In the genomic region with DNA sequence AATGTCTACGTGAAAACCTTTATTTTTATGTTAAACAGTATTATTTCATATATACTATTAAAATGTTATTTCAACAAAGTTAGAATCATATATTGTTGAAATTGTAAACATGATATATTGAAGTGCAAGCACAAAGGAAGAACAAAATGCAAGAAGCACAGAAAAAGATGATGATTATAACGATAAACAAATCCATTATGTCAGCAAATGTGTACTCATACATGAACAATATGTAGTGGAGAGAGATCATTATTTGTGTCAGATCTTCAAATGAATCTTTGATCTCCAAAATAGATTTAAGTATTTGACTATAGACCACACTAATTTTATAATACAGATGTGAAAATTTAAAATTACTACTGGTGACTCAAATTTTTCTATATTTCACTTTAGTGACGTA, we compare ENCODE assay signal across 24 cellular contexts.
DNase-seq lines count a peak whose midpoint lies in the region; ATAC-seq, FAIRE-seq and TF ChIP-seq lines count a peak whose summit lies in the region.
"Had no signal": no experiment of that assay in that cellular context is flagged by ENCODE, and none has a peak within 500 bp of the region (broad histone marks: within the 10 kb centered on the region; RNA-seq: fewer than 3 reads in every experiment).

No MANE protein-coding gene starts in this region.

- H4K20me1 ChIP-seq in IMR-90 (ENCODE audit: insufficient read depth, low read length): no peaks in the 10 kb centered on the region
- H4K20me1 ChIP-seq: BLaER1 treated with 17β-estradiol and CSF1 and Interleukin-3, amounts not matched to agents 10 nM and 100 nM had no signal

- CTCF ChIA-PET in A549 (lab: Yijun Ruan, JAX) (no interaction called here), IMR-90 (lab: Yijun Ruan, JAX) (no interaction called here)
- CTCF ChIA-PET in activated naive CD4-positive, alpha-beta T cell treated with anti-CD3 and anti-CD28 coated beads for 36 hours (lab: Charles Lee): no interaction called here

- no peak overlapping the region for H3K4ac ChIP-seq in IMR-90 (ENCODE audit: low read depth, low read length)

- peaks cover 11% of the 10 kb centered on the region for H3K9me3 Mint-ChIP-seq in activated naive CD4-positive, alpha-beta T cell treated with anti-CD3 and anti-CD28 coated beads for 36 hours

- H3K56ac ChIP-seq in IMR-90 (ENCODE audit: extremely low read depth, insufficient read depth, low read length): no peak overlapping the region

- no peak overlapping the region for H4K91ac ChIP-seq in IMR-90 (ENCODE audit: insufficient read depth, low read depth, low read length)

- DNase-seq in A549 (ENCODE audit: low read depth in 1 of 2, low spot score in 1 of 2) (no peak), IMR-90 (no peak), SK-MEL-5 (ENCODE audit: low read depth, low spot score) (peak; percentile 4), frontal cortex (ENCODE audit: low spot score in 2 of 2) (no peak), GM10266 (ENCODE audit: extremely low spot score) (no peak)
- DNase-seq in activated naive CD4-positive, alpha-beta T cell treated with anti-CD3 and anti-CD28 coated beads for 36 hours: no peak
- DNase-seq: 8988T; AML-193; Caco-2; Calu3; CD4-positive, alpha-beta T cell; CD8-positive, alpha-beta T cell; DMS79 treated with DMSO at 0.1 percent for 48 hours; GF-D8 had no signal

- in situ Hi-C loops in IMR-90 (cut with MboI; ENCODE audit: low sequenced_read_pairs): no loop called here
- in situ Hi-C loops in SK-MEL-5 (cut with HindIII; ENCODE audit: low pct_unique_long_range_greater_than_20kb, low sequenced_read_pairs): no loop called here

- no peaks in the 10 kb centered on the region for H3K36me3 ChIP-seq in IMR-90 (ENCODE audit: control insufficient read depth, insufficient read depth, low read length)
- H3K36me3 ChIP-seq: BLaER1 treated with 17β-estradiol and CSF1 and Interleukin-3, amounts not matched to agents 10 nM and 100 nM had no signal

- H4K5ac ChIP-seq in IMR-90 (ENCODE audit: low read depth, low read length): no peak overlapping the region

- no peak overlapping the region for H4K8ac ChIP-seq in IMR-90 (ENCODE audit: low read depth in 2 of 2, low read length in 2 of 2)

- H2BK5ac ChIP-seq in IMR-90 (ENCODE audit: low read depth, low read length, poor library complexity, severe bottlenecking): no peak overlapping the region

- no peaks in the 10 kb centered on the region for H3K4me1 Mint-ChIP-seq in activated naive CD4-positive, alpha-beta T cell treated with anti-CD3 and anti-CD28 coated beads for 36 hours (ENCODE audit: low read depth)
- H3K4me1 Mint-ChIP-seq: B cell had no signal

- H2BK20ac ChIP-seq in IMR-90 (ENCODE audit: low read depth, low read length): no peak overlapping the region

- no peak overlapping the region for H2AK9ac ChIP-seq in IMR-90 (replicated peaks; ENCODE audit: low read depth, low read length, poor library complexity)

- H3K23ac ChIP-seq in IMR-90 (ENCODE audit: low read depth, low read length): no peak overlapping the region

- POLR2A ChIA-PET in A549 (lab: Yijun Ruan, JAX) (no interaction called here), IMR-90 (lab: Charles Lee; ENCODE audit: unreplicated experiment) (no interaction called here)

- no peaks in the 10 kb centered on the region for H3K9me1 ChIP-seq in IMR-90 (ENCODE audit: insufficient read depth, low read length)

- no peak overlapping the region for H3K14ac ChIP-seq in IMR-90 (replicated peaks; ENCODE audit: low read depth, low read length)

- H3K27ac ChIP-seq in A549: no peak overlapping the region
- H3K27ac ChIP-seq in IMR-90 (ENCODE audit: insufficient read depth, low read length): no peak overlapping the region
- H3K27ac ChIP-seq: BLaER1 treated with 17β-estradiol and CSF1 and Interleukin-3, amounts not matched to agents 10 nM and 100 nM; C4-2B had no signal

- TF ChIP-seq POLR2A in A549 (IDR thresholded peaks at IDR 0.05; ENCODE audit: low read length) (no peak), IMR-90 (IDR thresholded peaks at IDR 0.05; ENCODE audit: low read depth, low read length) (no peak)

- H3K18ac ChIP-seq in IMR-90 (ENCODE audit: low read depth, low read length): no peak overlapping the region

- H3K79me1 ChIP-seq in IMR-90 (ENCODE audit: low read depth in 1 of 2, low read length in 2 of 2): no peaks in the 10 kb centered on the region

- H3K27me3 Mint-ChIP-seq in activated naive CD4-positive, alpha-beta T cell treated with anti-CD3 and anti-CD28 coated beads for 36 hours (ENCODE audit: low read depth): no peaks in the 10 kb centered on the region
- H3K27me3 Mint-ChIP-seq: B cell; CD4-positive, alpha-beta T cell had no signal

- no peak overlapping the region for H2AK5ac ChIP-seq in IMR-90 (ENCODE audit: low read depth, low read length)

- no peaks in the 10 kb centered on the region for H3K27me3 ChIP-seq in IMR-90 (ENCODE audit: control insufficient read depth, insufficient read depth, low read length)
- H3K27me3 ChIP-seq: BLaER1 treated with 17β-estradiol and CSF1 and Interleukin-3, amounts not matched to agents 10 nM and 100 nM had no signal

- H3K4me3 ChIP-seq in A549: no peak overlapping the region
- no peak overlapping the region for H3K4me3 ChIP-seq in IMR-90 (ENCODE audit: insufficient read depth, low read depth, low read length)
- H3K4me3 ChIP-seq: BLaER1 treated with 17β-estradiol and CSF1 and Interleukin-3, amounts not matched to agents 10 nM and 100 nM; GM12878 had no signal

- no peak overlapping the region for H3K9ac ChIP-seq in IMR-90 (ENCODE audit: low read depth, low read length)
- H3K9ac ChIP-seq: BLaER1 treated with 17β-estradiol and CSF1 and Interleukin-3, amounts not matched to agents 10 nM and 100 nM had no signal

- BruUV-seq in IMR-90 (replicated peaks; lab: Mats Ljungman, UMichigan): no TSS peak

- H3K4me1 ChIP-seq in A549 (no peaks in the 10 kb centered on the region), IMR-90 (ENCODE audit: control insufficient read depth, insufficient read depth, low read length) (no peaks in the 10 kb centered on the region)
- H3K4me1 ChIP-seq: BLaER1 treated with 17β-estradiol and CSF1 and Interleukin-3, amounts not matched to agents 10 nM and 100 nM; Caco-2 had no signal

- 12% methylated on average over 3 of the region's 3 CpGs for WGBS in A549 (ENCODE audit: missing lambda C conversion rate)
- no CpG with 5 or more reads among the region's 3 CpGs for whole genome bisulfite sequencing in IMR-90 (ENCODE audit: extremely low coverage in 2 of 2, insufficient read length in 1 of 2), 2 experiments

- no peak for TF ChIP-seq RAD21 in A549 (conservative IDR thresholded peaks at IDR 0.05 in 1 of 2, IDR thresholded peaks at IDR 0.05 in 1 of 2)
- TF ChIP-seq RAD21 in IMR-90 (IDR thresholded peaks at IDR 0.05; ENCODE audit: low read length): no peak

- no peak for TF ChIP-seq EP300 in A549 (IDR thresholded peaks at IDR 0.05)

- no peak overlapping the region for H3K27ac Mint-ChIP-seq in activated naive CD4-positive, alpha-beta T cell treated with anti-CD3 and anti-CD28 coated beads for 36 hours
- H3K27ac Mint-ChIP-seq: B cell; CD4-positive, alpha-beta T cell; CD8-positive, alpha-beta T cell had no signal

- no peak overlapping the region for H3K4me3 Mint-ChIP-seq in activated naive CD4-positive, alpha-beta T cell treated with anti-CD3 and anti-CD28 coated beads for 36 hours
- H3K4me3 Mint-ChIP-seq: B cell; CD4-positive, alpha-beta T cell; CD8-positive, alpha-beta T cell had no signal

- no peaks in the 10 kb centered on the region for H3K36me3 Mint-ChIP-seq in activated naive CD4-positive, alpha-beta T cell treated with anti-CD3 and anti-CD28 coated beads for 36 hours (ENCODE audit: low read depth)
- H3K36me3 Mint-ChIP-seq: CD8-positive, alpha-beta T cell had no signal

- TF ChIP-seq CTCF in A549 (IDR thresholded peaks at IDR 0.05) (no peak), IMR-90 (conservative IDR thresholded peaks at IDR 0.05; ENCODE audit: low read depth, low read length) (no peak), GM10266 (IDR thresholded peaks at IDR 0.05; ENCODE audit: control insufficient read depth, insufficient read depth, low read depth, missing control alignments) (no peak)

- ATAC-seq in A549 (no peak), IMR-90 (ENCODE audit: low read depth) (no peak), HG03135 (IDR thresholded peaks at IDR 0.05; ENCODE audit: unreplicated experiment) (no peak), HG03159 (IDR thresholded peaks at IDR 0.05; ENCODE audit: unreplicated experiment) (no peak)
- ATAC-seq: CD8-positive, alpha-beta T cell; GM12878 had no signal

- H2AFZ ChIP-seq in IMR-90 (replicated peaks; ENCODE audit: low read length, poor library complexity): no peak overlapping the region

- H3K4me2 ChIP-seq in A549: no peak overlapping the region
- H3K4me2 ChIP-seq in IMR-90 (ENCODE audit: low read depth, low read length): no peak overlapping the region
- H3K4me2 ChIP-seq: BLaER1 treated with 17β-estradiol and CSF1 and Interleukin-3, amounts not matched to agents 10 nM and 100 nM had no signal

- intact Hi-C loops in IMR-90 (cut with micrococcal nuclease): no loop called here
- intact Hi-C loops in activated naive CD4-positive, alpha-beta T cell treated with anti-CD3 and anti-CD28 coated beads for 36 hours (cut with micrococcal nuclease): no loop called here

- H2BK120ac ChIP-seq in IMR-90 (ENCODE audit: low read depth, low read length): no peak overlapping the region

- no peak for FAIRE-seq in A549 (lab: Jason Lieb, UNC)
- peak; percentile 74 for FAIRE-seq in frontal cortex (lab: Jason Lieb, UNC)
- FAIRE-seq: A204.1, D721Med, GM12878, GM12892, GM18507 had no signal

- H3K9me3 ChIP-seq in A549: peaks cover 3% of the 10 kb centered on the region; the same call in 1 of the 3 replicates
- H3K9me3 ChIP-seq in IMR-90 (ENCODE audit: control insufficient read depth, insufficient read depth, low read length): peaks cover 15% of the 10 kb centered on the region
- H3K9me3 ChIP-seq: Caco-2 had no signal

- H2BK15ac ChIP-seq in IMR-90 (ENCODE audit: low read depth, low read length): no peak overlapping the region

- dilution Hi-C loops in IMR-90 (cut with HindIII; ENCODE audit: low sequenced_read_pairs, unreplicated experiment): no loop called here

TF ChIP-seq in A549, 52 proteins besides CTCF, POLR2A, EP300 and RAD21:
- TF ChIP-seq EHMT2 (IDR thresholded peaks at IDR 0.05; ENCODE audit: low read depth) (no peak), MAFK (IDR thresholded peaks at IDR 0.05; ENCODE audit: partially characterized antibody) (peak; percentile 62)

TF ChIP-seq in IMR-90, 13 proteins besides CTCF, POLR2A, EP300 and RAD21:
- TF ChIP-seq MAFK (IDR thresholded peaks at IDR 0.05; ENCODE audit: low read depth, low read length) (peak; percentile 67), BHLHE40 (IDR thresholded peaks at IDR 0.05; ENCODE audit: low read depth, low read length) (no peak)
